In the genomic region with DNA sequence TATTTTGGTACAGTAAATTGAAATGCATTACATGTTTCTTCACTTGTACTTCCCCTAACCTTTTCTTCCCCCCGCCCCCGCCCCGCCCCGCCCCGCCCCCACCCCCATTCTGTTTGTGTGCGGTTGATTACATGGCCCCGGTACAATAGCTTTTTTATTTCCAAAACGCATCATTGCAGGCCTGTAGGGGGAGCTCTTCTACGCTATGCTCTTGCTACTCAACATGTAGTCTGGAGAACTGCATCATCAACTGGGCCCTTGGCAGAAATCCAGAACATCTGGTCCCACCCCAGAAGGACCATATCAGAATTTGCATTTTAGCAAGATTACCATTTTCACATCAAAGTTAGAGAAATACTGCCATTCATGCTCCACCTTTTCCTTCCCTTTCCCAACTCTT, we compare ENCODE assay signal across 9 cellular contexts.
A peak's percentile ranks its signal among the peaks of the same experiment; 100 is the strongest.
DNase-seq lines count a peak whose midpoint lies in the region; ATAC-seq, FAIRE-seq and TF ChIP-seq lines count a peak whose summit lies in the region.
"Had no signal": no experiment of that assay in that cellular context is flagged by ENCODE, and none has a peak within 500 bp of the region (broad histone marks: within the 10 kb centered on the region; RNA-seq: fewer than 3 reads in every experiment).

No MANE protein-coding gene starts in this region.

- H3K4me1 ChIP-seq in hepatocyte (ENCODE audit: insufficient read depth), result no peaks in the 10 kb centered on the region

- no peaks in the 10 kb centered on the region for H3K9me2 ChIP-seq in hepatocyte (replicated peaks; ENCODE audit: insufficient read depth)

- H3K9me3 ChIP-seq in hepatocyte (ENCODE audit: low read depth), result no peaks in the 10 kb centered on the region

- no peak overlapping the region for H3K27ac ChIP-seq in hepatocyte

- 58% methylated on average over 4 of the region's 9 CpGs for WGBS in hepatocyte (ENCODE audit: low lambda C conversion rate, missing lambda C conversion rate)

- no peak for ATAC-seq in GM18517 (IDR thresholded peaks at IDR 0.05; ENCODE audit: unreplicated experiment)

- H3K27me3 ChIP-seq in hepatocyte, result no peaks in the 10 kb centered on the region

- no peak overlapping the region for H3K4me2 ChIP-seq in hepatocyte

- H3K4me3 ChIP-seq in hepatocyte, result no peak overlapping the region

- TF ChIP-seq POLR2A in H54 (IDR thresholded peaks at IDR 0.05; ENCODE audit: low read depth, low read length), result no peak

- H4K20me1 ChIP-seq in hepatocyte (ENCODE audit: insufficient read depth, poor library complexity, severe bottlenecking), result no peaks in the 10 kb centered on the region

- H3K79me2 ChIP-seq in hepatocyte, result no peaks in the 10 kb centered on the region

- DNase-seq in COLO668 (lab: John Stamatoyannopoulos, UW; ENCODE audit: unreplicated experiment) (peak; percentile 5), H54 (ENCODE audit: insufficient read length, low spot score) (peak; percentile 2), SHP77 treated with DMSO at 0.1 percent for 48 hours (lab: John Stamatoyannopoulos, UW) (peak; percentile 4), hepatocyte (ENCODE audit: low spot score) (peak; percentile 16), cerebellar nuclear complex (lab: John Stamatoyannopoulos, UW) (no peak), KG1 (lab: John Stamatoyannopoulos, UW) (no peak), NCI-H1092 treated with DMSO at 0.1 percent for 48 hours (lab: John Stamatoyannopoulos, UW) (no peak)
- DNase-seq: NCI-H2081 treated with DMSO at 0.1 percent for 48 hours had no signal

- no peaks in the 10 kb centered on the region for H3K36me3 ChIP-seq in hepatocyte (replicated peaks; ENCODE audit: insufficient read depth, low read depth)

- no peak overlapping the region for H2AFZ ChIP-seq in hepatocyte

- FAIRE-seq in H54 (lab: Jason Lieb, UNC), result no peak

- no peak for TF ChIP-seq CTCF in hepatocyte (IDR thresholded peaks at IDR 0.05; ENCODE audit: poor library complexity)

Comparison
In these comparisons a context has a peak if more than half of its experiments do, and no peak if none do; other contexts are left out.
1. DNase-seq: peak in COLO668 (single experiment), H54 (single experiment), SHP77 treated with DMSO at 0.1 percent for 48 hours (single experiment) and hepatocyte (single experiment); none in cerebellar nuclear complex (0 of 2), KG1 (single experiment) and NCI-H1092 treated with DMSO at 0.1 percent for 48 hours (single experiment).